In the genomic region with DNA sequence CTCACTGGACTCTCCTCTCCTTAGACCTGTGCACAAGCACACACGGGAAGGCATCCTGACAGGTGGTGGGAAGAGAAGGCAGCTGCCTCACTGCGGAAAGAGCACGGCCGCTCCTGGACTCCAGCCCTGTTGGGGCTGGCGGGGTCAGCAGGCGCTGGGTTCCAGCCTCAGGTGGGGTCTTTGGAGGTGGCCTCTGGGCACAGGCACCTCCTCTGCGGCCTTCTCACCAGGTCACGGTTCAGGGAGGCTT, we compare ENCODE assay signal across 8 cellular contexts. TPM values are rescaled to one million over a fixed set of nuclear protein-coding genes. Genes with fewer than 3 reads are reported as not detected.
DNase-seq lines count a peak whose midpoint lies in the region; ATAC-seq and TF ChIP-seq lines count a peak whose summit lies in the region.

No MANE protein-coding gene starts in this region.

- H3K4me3 Mint-ChIP-seq in progenitor cell of endocrine pancreas (ENCODE audit: low read depth), result peak overlapping the region; percentile 75

- H3K36me3 Mint-ChIP-seq in progenitor cell of endocrine pancreas (ENCODE audit: insufficient read depth), result peaks cover 3% of the 10 kb centered on the region

- H3K9me2 ChIP-seq in DOHH2 (replicated peaks; ENCODE audit: control insufficient read depth, low read length) (no peaks in the 10 kb centered on the region), OCI-LY7 (ENCODE audit: insufficient read depth, low read length) (no peaks in the 10 kb centered on the region)

- no peaks in the 10 kb centered on the region for H3K9me3 ChIP-seq in DOHH2 (ENCODE audit: control insufficient read depth, insufficient read depth, low read length)
- no peaks in the 10 kb centered on the region for H3K9me3 ChIP-seq in OCI-LY7 (ENCODE audit: low read length)

- no peaks in the 10 kb centered on the region; the same call in 1 of the 2 replicates for H3F3A ChIP-seq in DOHH2 (ENCODE audit: control insufficient read depth, insufficient read depth)

- H3K4me1 ChIP-seq in DOHH2 (ENCODE audit: control insufficient read depth, low read length) (peaks cover 36% of the 10 kb centered on the region), OCI-LY7 (ENCODE audit: insufficient read depth, low read length, poor library complexity, severe bottlenecking) (peaks cover 28% of the 10 kb centered on the region)

- no peak overlapping the region for H3K27ac Mint-ChIP-seq in progenitor cell of endocrine pancreas

- peaks cover 4% of the 10 kb centered on the region for H3K27me3 Mint-ChIP-seq in progenitor cell of endocrine pancreas

- BruUV-seq in OCI-LY7 (replicated peaks; lab: Mats Ljungman, UMichigan), result no TSS peak

- H3K9me3 Mint-ChIP-seq in progenitor cell of endocrine pancreas (ENCODE audit: low read depth), result no peaks in the 10 kb centered on the region

- DNase-seq in OCI-LY7 (ENCODE audit: low spot score) (no peak), epithelial cell of proximal tubule (ENCODE audit: low read depth) (no peak), progenitor cell of endocrine pancreas (ENCODE audit: low spot score, unreplicated experiment) (no peak)
- DNase-seq in stimulated activated CD4-positive, alpha-beta T cell treated with anti-CD3 and anti-CD28 coated beads, Interleukin-4, amount 100 ng/mL, for 24 hours, result no peak

- H3K79me2 ChIP-seq in DOHH2 (ENCODE audit: control insufficient read depth, low read length), result peaks cover 42% of the 10 kb centered on the region
- H3K79me2 ChIP-seq in OCI-LY7 (ENCODE audit: insufficient read depth, low read depth, low read length), result peaks cover 38% of the 10 kb centered on the region

- H3K4me1 Mint-ChIP-seq in progenitor cell of endocrine pancreas (ENCODE audit: low read depth), result peaks cover 16% of the 10 kb centered on the region

- H3K36me3 ChIP-seq in DOHH2 (ENCODE audit: control insufficient read depth, low read length) (peaks cover 31% of the 10 kb centered on the region), OCI-LY7 (ENCODE audit: insufficient read depth, low read length) (peaks cover 26% of the 10 kb centered on the region)

- peaks cover 19% of the 10 kb centered on the region for H3K27me3 ChIP-seq in DOHH2 (ENCODE audit: control insufficient read depth, low read length)

- H2AFZ ChIP-seq in OCI-LY7 (ENCODE audit: low read length), result peak overlapping the region; percentile 79

- ATAC-seq in GM21619 (IDR thresholded peaks at IDR 0.05; ENCODE audit: unreplicated experiment), result no peak
- no peak for ATAC-seq in HG02759 (IDR thresholded peaks at IDR 0.05; ENCODE audit: unreplicated experiment)
- ATAC-seq in HG02588 (IDR thresholded peaks at IDR 0.05; ENCODE audit: unreplicated experiment), result no peak

- peak overlapping the region; percentile 85 for H3K4me3 ChIP-seq in DOHH2 (ENCODE audit: low read length)
- H3K4me3 ChIP-seq in OCI-LY7 (ENCODE audit: low read depth, low read length, poor library complexity, severe bottlenecking), result peak overlapping the region; percentile 78
- H3K4me3 ChIP-seq in epithelial cell of proximal tubule (ENCODE audit: low read depth, low read length), result peak overlapping the region; percentile 77

- H3K4me2 ChIP-seq in DOHH2 (ENCODE audit: low read length), result peak overlapping the region; percentile 92
- H3K4me2 ChIP-seq in OCI-LY7 (ENCODE audit: low read length), result peak overlapping the region; percentile 97

- H4K20me1 ChIP-seq in DOHH2 (ENCODE audit: control insufficient read depth, insufficient read depth, low read depth, low read length) (peaks cover 12% of the 10 kb centered on the region; the same call in 1 of the 2 replicates), OCI-LY7 (ENCODE audit: insufficient read depth, low read length) (0 out of 2 replicates have a peak, but pooled peaks cover 5% of the 10 kb centered on the region)

- H3K27ac ChIP-seq in DOHH2 (ENCODE audit: low read depth, low read length), result no peak overlapping the region
- no peak overlapping the region for H3K27ac ChIP-seq in OCI-LY7 (ENCODE audit: low read depth, low read length, poor library complexity, severe bottlenecking)

- CTCF ChIA-PET in OCI-LY7 (lab: Charles Lee; ENCODE audit: unreplicated experiment), result interaction anchor here (0.6 kb wide), 1 partner anchor 114 kb away, joined by 3 read pairs; no protein-coding TSS in a partner anchor

- intact Hi-C loops in OCI-LY7 (cut with micrococcal nuclease; ENCODE audit: unreplicated experiment), result no loop called here

- TF ChIP-seq CTCF in DOHH2 (IDR thresholded peaks at IDR 0.05; ENCODE audit: low read depth, low read length, poor library complexity, severe bottlenecking) (no peak), OCI-LY7 (conservative IDR thresholded peaks at IDR 0.05; ENCODE audit: low read length) (no peak), epithelial cell of proximal tubule (conservative IDR thresholded peaks at IDR 0.05; ENCODE audit: low read depth, low read length) (no peak), progenitor cell of endocrine pancreas (IDR thresholded peaks at IDR 0.05; ENCODE audit: unreplicated experiment) (no peak)

- POLR2A ChIA-PET in OCI-LY7 (lab: Charles Lee), result interaction anchor here (0.6 to 0.9 kb wide), 2 partner anchors 16 to 17 kb away, joined by 3 to 4 read pairs; no protein-coding TSS in a partner anchor

RNA-seq across cellular contexts. Expression of gene MTA1, which starts 0.6 kb away (rescaled TPM):
- total RNA-seq in OCI-LY7 (2014; rRNA removed; shearing (Covaris generic)), result 92.3 and 103 TPM in 2 replicates
- total RNA-seq in OCI-LY7 (2022) (217 and 220 TPM in 2 replicates), epithelial cell of proximal tubule (56.1 and 64.1 TPM in 2 replicates), progenitor cell of endocrine pancreas (227 and 238 TPM in 2 replicates)

RNA-seq across cellular contexts. Expression of gene TEX22, which starts 20.6 kb away (rescaled TPM):
- total RNA-seq in OCI-LY7 (2014; rRNA removed; shearing (Covaris generic)), result 1.3 and 2.3 TPM in 2 replicates
- 9.2 and 12.2 TPM in 2 replicates for total RNA-seq in OCI-LY7 (2022)
- 0.29 TPM in 1 of 2 replicates, not detected in the other for total RNA-seq in epithelial cell of proximal tubule
- total RNA-seq in progenitor cell of endocrine pancreas, result 2.4 and 3.5 TPM in 2 replicates

RNA-seq across cellular contexts. Expression of gene CRIP2, which starts 55.6 kb away (rescaled TPM):
- not detected in 2 replicates for total RNA-seq in OCI-LY7 (2014; rRNA removed; shearing (Covaris generic))
- total RNA-seq in OCI-LY7 (2022), result not detected in 2 replicates
- 101 and 121 TPM in 2 replicates for total RNA-seq in epithelial cell of proximal tubule
- total RNA-seq in progenitor cell of endocrine pancreas, result 17.0 and 19.6 TPM in 2 replicates

Comparison
In these comparisons a context has a peak if more than half of its experiments do, and no peak if none do; other contexts are left out.
1. RNA of gene CRIP2, which starts 55.6 kb away (total RNA-seq): 101 to 121 TPM in epithelial cell of proximal tubule and 17.0 to 19.6 TPM in progenitor cell of endocrine pancreas; not detected in OCI-LY7; every median in the first group is over 10 times any median in the second.
2. Peak in every context shown above with its lines, with median percentiles within 50 percentile points of each other: H3K4me3 ChIP-seq.